In genomic region chr14:77800814-77801213, GRCh38 we compare ENCODE assay signal across 8 cellular contexts. TPM values are rescaled to one million over a fixed set of nuclear protein-coding genes. Genes with fewer than 3 reads are reported as not detected.
DNase-seq lines count a peak whose midpoint lies in the region; ATAC-seq and TF ChIP-seq lines count a peak whose summit lies in the region.

No MANE protein-coding gene starts in this region.

- H3K79me2 ChIP-seq in MM.1S (ENCODE audit: low read length) = no peaks in the 10 kb centered on the region

- intact Hi-C loops in colonic mucosa (cut with DNase I) = loop anchor here (5.0 kb wide), 1 partner anchor 39 kb away; the partner anchor contains the start of gene SNW1

- H3K9me3 ChIP-seq in MM.1S (replicated peaks; ENCODE audit: insufficient read depth, low read length) (no peaks in the 10 kb centered on the region), colonic mucosa (no peaks in the 10 kb centered on the region)

- H3K9ac ChIP-seq in MM.1S (ENCODE audit: low read length) (peak overlapping the region; percentile 72; the same call in 1 of the 2 replicates), colonic mucosa (ENCODE audit: low read depth in 2 of 2, low read length in 2 of 2) (peak overlapping the region; percentile 79 to 84)

- H3K27ac ChIP-seq in MM.1S (ENCODE audit: low read length) (peak overlapping the region; percentile 55; the same call in 1 of the 2 replicates), colonic mucosa (peak overlapping the region; percentile 79)

- no peaks in the 10 kb centered on the region for H3K9me3 Mint-ChIP-seq in nephron

- H3K27me3 Mint-ChIP-seq in nephron (ENCODE audit: low read depth) = peaks cover 4% of the 10 kb centered on the region

- no peaks in the 10 kb centered on the region for H3F3A ChIP-seq in MM.1S (ENCODE audit: insufficient read depth, low read length)

- H3K4me2 ChIP-seq in MM.1S (ENCODE audit: low read depth, low read length) = peak overlapping the region; percentile 77

- H3K4me1 Mint-ChIP-seq in nephron = no peaks in the 10 kb centered on the region

- no peaks in the 10 kb centered on the region for H3K27me3 ChIP-seq in BJ (ENCODE audit: control insufficient read depth, insufficient read depth, low read length)
- H3K27me3 ChIP-seq in MM.1S (replicated peaks; ENCODE audit: insufficient read depth, low read length) = no peaks in the 10 kb centered on the region
- H3K27me3 ChIP-seq in colonic mucosa = no peaks in the 10 kb centered on the region
- no peaks in the 10 kb centered on the region for H3K27me3 ChIP-seq in H7 (ENCODE audit: control insufficient read depth, insufficient read depth, low read length)

- ATAC-seq in HG02588 (IDR thresholded peaks at IDR 0.05; ENCODE audit: unreplicated experiment) = no peak
- ATAC-seq in GM18909 (IDR thresholded peaks at IDR 0.05; ENCODE audit: poor library complexity, unreplicated experiment) = no peak
- no peak for ATAC-seq in GM21447 (IDR thresholded peaks at IDR 0.05; ENCODE audit: unreplicated experiment)

- H3K36me3 Mint-ChIP-seq in nephron (ENCODE audit: low read depth) = no peaks in the 10 kb centered on the region

- no peak for TF ChIP-seq CTCF in BJ (IDR thresholded peaks at IDR 0.05; ENCODE audit: insufficient read depth, low read depth, low read length)
- no peak for TF ChIP-seq CTCF in MM.1S (IDR thresholded peaks at IDR 0.05; ENCODE audit: low read length)
- TF ChIP-seq CTCF in colonic mucosa (IDR thresholded peaks at IDR 0.05) = no peak
- TF ChIP-seq CTCF in nephron (IDR thresholded peaks at IDR 0.05; ENCODE audit: unreplicated experiment in 3 of 3) = no peak

- H3K4me3 Mint-ChIP-seq in nephron = peak overlapping the region; percentile 88

- CTCF ChIA-PET in BJ (lab: Yijun Ruan, JAX) = interaction anchor here (1.1 to 1.2 kb wide), 5 partner anchors 12 to 37 kb away, joined by 3 read pairs; no protein-coding TSS in a partner anchor

- H3K9me2 ChIP-seq in MM.1S (replicated peaks; ENCODE audit: insufficient read depth, low read length) = no peaks in the 10 kb centered on the region

- peak overlapping the region in 2 of 3 experiments; percentile 84 to 88 for H3K27ac Mint-ChIP-seq in nephron

- peaks cover 10% of the 10 kb centered on the region; the same call in 1 of the 2 replicates for H3K4me1 ChIP-seq in MM.1S (ENCODE audit: low read length)
- H3K4me1 ChIP-seq in colonic mucosa = no peaks in the 10 kb centered on the region

- H3K36me3 ChIP-seq in BJ (ENCODE audit: control insufficient read depth, insufficient read depth, low read length) = no peaks in the 10 kb centered on the region
- no peaks in the 10 kb centered on the region for H3K36me3 ChIP-seq in MM.1S (replicated peaks; ENCODE audit: insufficient read depth, low read length)
- no peaks in the 10 kb centered on the region for H3K36me3 ChIP-seq in colonic mucosa
- no peaks in the 10 kb centered on the region for H3K36me3 ChIP-seq in H7 (replicated peaks; ENCODE audit: control insufficient read depth, insufficient read depth, low read length)

- DNase-seq in BJ (ENCODE audit: low read depth) (no peak), MM.1S (no peak), colonic mucosa (no peak), H7 (no peak)

- POLR2A ChIA-PET in BJ (lab: Charles Lee) = no interaction called here

- H4K20me1 ChIP-seq in MM.1S (ENCODE audit: insufficient read depth, low read length) = no peaks in the 10 kb centered on the region

- H3K4me3 ChIP-seq in BJ (ENCODE audit: low read depth, low read length) (peak overlapping the region; percentile 60), MM.1S (ENCODE audit: low read length) (peak overlapping the region; percentile 73), colonic mucosa (peak overlapping the region; percentile 98), H7 (ENCODE audit: insufficient read depth, low read depth, low read length) (no peak overlapping the region; the same call in 1 of the 2 replicates)

- H2AFZ ChIP-seq in MM.1S (ENCODE audit: low read length) = peak overlapping the region; percentile 81

RNA-seq across cellular contexts. Expression of gene ADCK1, which starts 0.9 kb away (rescaled TPM):
- 4.4 and 7.3 TPM in 2 replicates for polyA plus RNA-seq in BJ (2011; rRNA removed)
- 5.2 and 5.9 TPM in 2 replicates for polyA minus RNA-seq in BJ (2011; rRNA and poly(A)+ RNA removed)
- total RNA-seq in colonic mucosa = 10 to 100 TPM in 1 of 2 donors, 1 to 10 TPM in 1; 7.4 to 12.1 TPM
- total RNA-seq in H7 (2014; rRNA removed; shearing (Covaris generic)) = 9.6 and 10.3 TPM in 2 replicates

RNA-seq across cellular contexts. Expression of gene SNW1, which starts 39.9 kb away (rescaled TPM):
- 34.8 and 40.2 TPM in 2 replicates for polyA plus RNA-seq in BJ (2011; rRNA removed)
- polyA minus RNA-seq in BJ (2011; rRNA and poly(A)+ RNA removed) = 10.2 and 19.1 TPM in 2 replicates
- 10 to 100 TPM; 69.6 to 81.9 TPM for total RNA-seq in colonic mucosa
- total RNA-seq in H7 (2014; rRNA removed; shearing (Covaris generic)) = 63.9 and 87.0 TPM in 2 replicates
